ENCODE assay signal across 10 cellular contexts in the genomic region with DNA sequence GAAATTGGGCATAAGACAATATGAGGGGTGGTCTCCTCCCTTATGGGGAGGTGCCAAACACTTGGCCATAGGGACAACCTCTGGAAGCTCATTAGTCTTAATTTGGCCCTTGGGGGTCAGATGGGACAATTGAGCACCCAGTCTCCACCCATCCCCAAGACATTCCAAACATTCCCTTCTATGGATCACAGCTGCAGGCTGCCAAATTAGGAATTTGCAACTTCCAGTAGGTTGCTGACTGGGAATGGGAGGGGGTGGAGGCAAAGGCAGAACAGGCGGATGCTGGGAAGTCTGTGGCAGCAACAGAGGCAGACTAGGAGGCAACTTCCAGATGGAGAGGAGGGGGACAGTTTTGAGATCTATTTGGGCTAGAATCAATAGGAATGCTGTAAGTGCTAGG. TPM values are rescaled to one million over a fixed set of nuclear protein-coding genes. Genes with fewer than 3 reads are reported as not detected.
DNase-seq lines count a peak whose midpoint lies in the region; ATAC-seq and TF ChIP-seq lines count a peak whose summit lies in the region.
"Had no signal": no experiment of that assay in that cellular context is flagged by ENCODE, and none has a peak within 500 bp of the region (broad histone marks: within the 10 kb centered on the region; RNA-seq: fewer than 3 reads in every experiment).

No MANE protein-coding gene starts in this region.

- ATAC-seq in RWPE2 (ENCODE audit: low read depth) (peak; percentile 60), GM18907 (IDR thresholded peaks at IDR 0.05; ENCODE audit: unreplicated experiment) (no peak)

- DNase-seq in ELF-1 (ENCODE audit: low read depth, low spot score) (peak; percentile 97), RWPE2 (ENCODE audit: low spot score) (peak; percentile 66), fibroblast of villous mesenchyme (ENCODE audit: low read depth) (peak; percentile 41), renal cortical epithelial cell (ENCODE audit: low read depth) (peak; percentile 75), NCI-H345 treated with DMSO at 0.1 percent for 48 hours (lab: John Stamatoyannopoulos, UW; ENCODE audit: unreplicated experiment) (no peak), T-helper 2 cell (no peak), NOMO-1 (lab: John Stamatoyannopoulos, UW; ENCODE audit: unreplicated experiment in 2 of 2) (no peak)
- DNase-seq: activated CD8-positive, alpha-beta memory T cell treated with anti-CD3 and anti-CD28 coated beads for 24 hours; NCI-H510A had no signal

- H3K36me3 ChIP-seq in RWPE2 (ENCODE audit: low read depth), result peaks cover 24% of the 10 kb centered on the region

- no peak for TF ChIP-seq CTCF in RWPE2 (IDR thresholded peaks at IDR 0.05; ENCODE audit: poor library complexity, severe bottlenecking)
- TF ChIP-seq CTCF in fibroblast of villous mesenchyme (IDR thresholded peaks at IDR 0.05; ENCODE audit: insufficient read depth, low read depth, low read length), result no peak

- no peaks in the 10 kb centered on the region for H3K9me3 ChIP-seq in RWPE2 (ENCODE audit: severe bottlenecking)

- H3K27ac ChIP-seq in RWPE2 (ENCODE audit: poor library complexity, severe bottlenecking), result peak overlapping the region; percentile 54

- H3K4me3 ChIP-seq in RWPE2 (ENCODE audit: severe bottlenecking) (no peak overlapping the region), fibroblast of villous mesenchyme (ENCODE audit: low read depth, low read length) (no peak overlapping the region)

- peaks cover 17% of the 10 kb centered on the region for H3K4me1 ChIP-seq in RWPE2 (ENCODE audit: insufficient read depth, poor library complexity, severe bottlenecking)

- no peaks in the 10 kb centered on the region for H3K27me3 ChIP-seq in RWPE2 (ENCODE audit: insufficient read depth, poor library complexity, severe bottlenecking)

RNA-seq across cellular contexts. Expression of a gene that starts 1.4 kb away (rescaled TPM):
- total RNA-seq in fibroblast of villous mesenchyme, result 102 and 114 TPM in 2 replicates
- 126 and 207 TPM in 2 replicates for total RNA-seq in renal cortical epithelial cell

RNA-seq across cellular contexts. Expression of a gene that starts 56.9 kb away (rescaled TPM):
- total RNA-seq in fibroblast of villous mesenchyme (8.1 and 10.4 TPM in 2 replicates), renal cortical epithelial cell (6.3 and 9.5 TPM in 2 replicates)

Comparison
In these comparisons a context has a peak if more than half of its experiments do, and no peak if none do; other contexts are left out.
1. DNase-seq: peak in ELF-1 (single experiment), RWPE2 (single experiment), fibroblast of villous mesenchyme (single experiment) and renal cortical epithelial cell (single experiment); none in NCI-H345 treated with DMSO at 0.1 percent for 48 hours (single experiment), T-helper 2 cell (0 of 5) and NOMO-1 (0 of 2).